In genomic region chr7:111734955-111735660, GRCh38 we compare ENCODE assay signal across 13 cellular contexts.
"Had no signal": no experiment of that assay in that cellular context is flagged by ENCODE, and none has a peak within 500 bp of the region (broad histone marks: within the 10 kb centered on the region; RNA-seq: fewer than 3 reads in every experiment).

No MANE protein-coding gene starts in this region.

- H3K27me3 ChIP-seq: body of pancreas, heart left ventricle had no signal

- H3K4me3 Mint-ChIP-seq: activated CD4-positive, alpha-beta memory T cell treated with anti-CD3 and anti-CD28 coated beads, Interleukin-2, amount 10 ng/mL, durations not matched to agents 7 days and 5 days; activated CD4-positive, alpha-beta T cell treated with anti-CD3 and anti-CD28 coated beads, Interleukin-2, amount 10 ng/mL, durations not matched to agents 24 days and 14 days; activated CD8-positive, alpha-beta memory T cell treated with anti-CD3 and anti-CD28 coated beads, Interleukin-2, amount 10 ng/mL, durations not matched to agents 7 days and 5 days; activated naive CD4-positive, alpha-beta T cell treated with anti-CD3 and anti-CD28 coated beads, Interleukin-2, amount 10 ng/mL, durations not matched to agents 7 days and 5 days; T-cell; T-helper 2 cell treated with Interferon-gamma antibody and Interleukin-4, amounts not matched to agents 5 μg/mL and 100 μg/mL, for 36 hours; type B pancreatic cell had no signal

- ATAC-seq: activated CD4-positive, CD25-positive, alpha-beta regulatory T cell treated with anti-CD3 and anti-CD28 coated beads, Interleukin-2, amount 50 U/mL, for 24 hours; activated CD8-positive, alpha-beta memory T cell treated with anti-CD3 and anti-CD28 coated beads, Interleukin-2, amount 10 ng/mL, durations not matched to agents 7 days and 5 days had no signal

- H3K36me3 Mint-ChIP-seq: activated CD8-positive, alpha-beta memory T cell treated with anti-CD3 and anti-CD28 coated beads, Interleukin-2, amount 10 ng/mL, durations not matched to agents 7 days and 5 days; activated naive CD4-positive, alpha-beta T cell treated with anti-CD3 and anti-CD28 coated beads, Interleukin-2, amount 10 ng/mL, durations not matched to agents 7 days and 5 days; T-cell had no signal

- H3K27ac ChIP-seq: body of pancreas, thoracic aorta, VCaP had no signal

- H3K27ac Mint-ChIP-seq: activated CD4-positive, alpha-beta memory T cell treated with anti-CD3 and anti-CD28 coated beads, Interleukin-2, amount 10 ng/mL, durations not matched to agents 7 days and 5 days; activated CD4-positive, alpha-beta T cell treated with anti-CD3 and anti-CD28 coated beads, Interleukin-2, amount 10 ng/mL, durations not matched to agents 24 days and 14 days; activated CD8-positive, alpha-beta memory T cell treated with anti-CD3 and anti-CD28 coated beads, Interleukin-2, amount 10 ng/mL, durations not matched to agents 7 days and 5 days; activated naive CD4-positive, alpha-beta T cell treated with anti-CD3 and anti-CD28 coated beads, Interleukin-2, amount 10 ng/mL, durations not matched to agents 7 days and 5 days; T-cell; T-helper 2 cell treated with Interferon-gamma antibody and Interleukin-4, amounts not matched to agents 5 μg/mL and 100 μg/mL, for 36 hours; type B pancreatic cell had no signal

- H3K9me3 ChIP-seq: body of pancreas, heart left ventricle, thoracic aorta had no signal

- H3K4me1 Mint-ChIP-seq: activated CD4-positive, alpha-beta memory T cell treated with anti-CD3 and anti-CD28 coated beads, Interleukin-2, amount 10 ng/mL, durations not matched to agents 7 days and 5 days; activated CD4-positive, alpha-beta T cell treated with anti-CD3 and anti-CD28 coated beads, Interleukin-2, amount 10 ng/mL, durations not matched to agents 24 days and 14 days; activated CD8-positive, alpha-beta memory T cell treated with anti-CD3 and anti-CD28 coated beads, Interleukin-2, amount 10 ng/mL, durations not matched to agents 7 days and 5 days; activated naive CD4-positive, alpha-beta T cell treated with anti-CD3 and anti-CD28 coated beads, Interleukin-2, amount 10 ng/mL, durations not matched to agents 7 days and 5 days; T-cell had no signal

- H3K27me3 Mint-ChIP-seq: activated CD4-positive, alpha-beta memory T cell treated with anti-CD3 and anti-CD28 coated beads, Interleukin-2, amount 10 ng/mL, durations not matched to agents 7 days and 5 days; activated CD4-positive, alpha-beta T cell treated with anti-CD3 and anti-CD28 coated beads, Interleukin-2, amount 10 ng/mL, durations not matched to agents 24 days and 14 days; type B pancreatic cell had no signal

- H3K4me3 ChIP-seq: body of pancreas, heart left ventricle, thoracic aorta had no signal

- DNase-seq: occipital lobe had no signal

- H3K9me3 Mint-ChIP-seq: activated CD4-positive, alpha-beta memory T cell treated with anti-CD3 and anti-CD28 coated beads, Interleukin-2, amount 10 ng/mL, durations not matched to agents 7 days and 5 days; activated CD4-positive, alpha-beta T cell treated with anti-CD3 and anti-CD28 coated beads, Interleukin-2, amount 10 ng/mL, durations not matched to agents 24 days and 14 days; activated naive CD4-positive, alpha-beta T cell treated with anti-CD3 and anti-CD28 coated beads, Interleukin-2, amount 10 ng/mL, durations not matched to agents 7 days and 5 days; T-cell; T-helper 2 cell treated with Interferon-gamma antibody and Interleukin-4, amounts not matched to agents 5 μg/mL and 100 μg/mL, for 36 hours; type B pancreatic cell had no signal
